8 cellular contexts compared by ENCODE assay signal in the genomic region with DNA sequence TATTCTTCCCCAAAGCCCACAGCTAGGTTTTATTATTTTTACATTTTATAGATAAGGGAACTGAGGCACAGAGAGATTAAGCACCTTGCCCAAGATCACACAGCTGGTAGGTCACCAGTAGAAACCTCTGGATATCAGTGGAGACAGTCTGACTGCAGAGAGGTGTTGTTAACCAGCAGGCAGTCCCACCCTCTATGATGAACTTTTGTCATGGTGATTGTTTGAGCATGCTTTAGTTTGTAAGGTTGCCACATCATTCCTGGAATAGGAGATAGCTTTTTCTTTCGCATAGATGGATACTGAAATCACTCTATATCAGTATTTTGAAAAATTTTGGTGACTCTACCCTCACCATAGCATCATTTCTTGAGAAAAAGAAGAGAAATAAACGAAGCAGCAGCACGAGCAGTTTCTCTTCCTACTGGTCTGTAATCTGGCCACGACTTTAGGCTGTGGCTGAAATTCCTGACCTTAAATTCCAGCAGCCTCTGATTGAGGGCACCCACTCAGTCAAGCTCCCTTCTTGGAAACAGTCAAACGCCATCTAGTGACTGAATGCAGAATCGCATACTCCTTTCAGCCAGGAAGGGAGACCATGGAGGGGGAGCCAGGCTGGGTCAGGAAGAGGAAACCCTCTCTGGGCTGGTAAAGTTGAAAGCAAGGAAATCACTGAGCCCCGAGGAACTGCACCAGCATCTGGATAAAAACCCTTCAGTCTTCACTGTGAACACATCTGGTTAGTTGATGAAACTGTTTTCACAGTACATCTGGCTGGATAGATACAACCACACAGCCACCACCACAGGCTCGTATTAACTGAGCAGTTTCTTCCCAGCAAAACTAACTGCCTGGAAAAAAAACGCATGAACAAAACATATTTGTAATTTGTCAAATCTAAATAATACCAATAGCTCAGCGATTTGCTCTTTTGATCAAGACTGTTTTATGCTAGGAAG.
A peak's percentile ranks its signal among the peaks of the same experiment; 100 is the strongest.
DNase-seq lines count a peak whose midpoint lies in the region; ATAC-seq and TF ChIP-seq lines count a peak whose summit lies in the region.

No MANE protein-coding gene starts in this region.

- H3K9me3 Mint-ChIP-seq in CD14-positive monocyte (peaks cover 0 to 8% (median 0%) of the 10 kb centered on the region in 7 donors), neural crest cell (peaks cover 5% of the 10 kb centered on the region)

- H3K27ac Mint-ChIP-seq in CD14-positive monocyte (no peak overlapping the region), neural crest cell (ENCODE audit: unreplicated experiment) (no peak overlapping the region)

- no peaks in the 10 kb centered on the region for H4K20me1 ChIP-seq in OCI-LY7 (ENCODE audit: insufficient read depth, low read length)

- H3K9me3 ChIP-seq in HEK293 (ENCODE audit: control insufficient read depth, insufficient read depth, low read depth, low read length): no peaks in the 10 kb centered on the region
- H3K9me3 ChIP-seq in OCI-LY7 (ENCODE audit: low read length): no peaks in the 10 kb centered on the region
- H3K9me3 ChIP-seq in tibial artery: no peaks in the 10 kb centered on the region

- H3K4me2 ChIP-seq in OCI-LY7 (ENCODE audit: low read length): peak overlapping the region; percentile 44; the same call in 1 of the 2 replicates

- H3K36me3 ChIP-seq in HEK293 (ENCODE audit: control insufficient read depth in 2 of 2, insufficient read depth in 1 of 2, low read length in 2 of 2) (no peaks in the 10 kb centered on the region), OCI-LY7 (ENCODE audit: insufficient read depth, low read length) (no peaks in the 10 kb centered on the region), tibial artery (no peaks in the 10 kb centered on the region)

- H3K4me1 ChIP-seq in HEK293 (ENCODE audit: control insufficient read depth, insufficient read depth, low read length) (no peaks in the 10 kb centered on the region), OCI-LY7 (ENCODE audit: insufficient read depth, low read length, poor library complexity, severe bottlenecking) (peaks cover 5% of the 10 kb centered on the region), tibial artery (peaks cover 0 to 4% (median 0%) of the 10 kb centered on the region in 4 donors)

- peaks cover 0 to 6% (median 1%) of the 10 kb centered on the region in 3 donors for H3K27me3 Mint-ChIP-seq in CD14-positive monocyte (ENCODE audit: low read depth in 3 of 3)
- no peaks in the 10 kb centered on the region for H3K27me3 Mint-ChIP-seq in neural crest cell (ENCODE audit: low read depth)

- TF ChIP-seq CTCF in CD14-positive monocyte (IDR thresholded peaks at IDR 0.05) (peak; percentile 87), HEK293 (tag by site-specific recombination; IDR thresholded peaks at IDR 0.05) (no peak), OCI-LY7 (conservative IDR thresholded peaks at IDR 0.05; ENCODE audit: low read length) (peak; percentile 95), fibroblast of pulmonary artery (IDR thresholded peaks at IDR 0.05; ENCODE audit: low read length, missing control alignments) (peak; percentile 75), neural crest cell (conservative IDR thresholded peaks at IDR 0.05) (peak; percentile 81), tibial artery (IDR thresholded peaks at IDR 0.05) (peak; percentile 79 to 84)

- H3K4me3 Mint-ChIP-seq in CD14-positive monocyte (no peak overlapping the region), neural crest cell (no peak overlapping the region)

- no peak overlapping the region for H3K27ac ChIP-seq in HEK293 (ENCODE audit: extremely low read depth, low read depth, low read length)
- H3K27ac ChIP-seq in OCI-LY7 (ENCODE audit: low read depth, low read length, poor library complexity, severe bottlenecking): no peak overlapping the region
- no peak overlapping the region for H3K27ac ChIP-seq in tibial artery

- CTCF ChIA-PET in HEK293 (lab: Yijun Ruan, JAX) (interaction anchor here (0.6 to 1.5 kb wide), 19 partner anchors 8 to 986 kb away, joined by 3 to 9 read pairs (median 3); no protein-coding TSS in a partner anchor), OCI-LY7 (lab: Charles Lee; ENCODE audit: unreplicated experiment) (interaction anchor here (0.6 to 0.9 kb wide), 2 partner anchors 64 to 103 kb away, joined by 3 to 4 read pairs; no protein-coding TSS in a partner anchor)

- no TSS peak for BruUV-seq in OCI-LY7 (replicated peaks; lab: Mats Ljungman, UMichigan)

- DNase-seq in CD14-positive monocyte (ENCODE audit: low spot score) (peak; percentile 55), OCI-LY7 (ENCODE audit: low spot score) (peak; percentile 71), fibroblast of pulmonary artery (ENCODE audit: low read depth) (peak; percentile 71), neural crest cell (ENCODE audit: low read depth, low spot score) (peak; percentile 81), tibial artery (peak; percentile 66 to 68)
- peak; percentile 63 to 67 for DNase-seq in activated T-cell treated with anti-CD3 and anti-CD28 coated beads, Interleukin-2, amount 50 U/mL, for 48 hours

- POLR2A ChIA-PET in HEK293 (lab: Yijun Ruan, JAX): no interaction called here
- POLR2A ChIA-PET in OCI-LY7 (lab: Charles Lee): interaction anchor here (0.7 to 1.2 kb wide), 2 partner anchors 310 to 575 kb away, joined by 3 to 4 read pairs; no protein-coding TSS in a partner anchor

- peaks cover 0 to 2% of the 10 kb centered on the region in 2 donors for H3K27me3 ChIP-seq in tibial artery

- H3K9me2 ChIP-seq in OCI-LY7 (ENCODE audit: insufficient read depth, low read length): no peaks in the 10 kb centered on the region

- H3K4me3 ChIP-seq in HEK293 (ENCODE audit: low read depth, low read length) (no peak overlapping the region), OCI-LY7 (ENCODE audit: low read depth, low read length, poor library complexity, severe bottlenecking) (no peak overlapping the region), fibroblast of pulmonary artery (replicated peaks; ENCODE audit: low read depth, low read length) (no peak overlapping the region), tibial artery (no peak overlapping the region)

- no peaks in the 10 kb centered on the region for H3K79me2 ChIP-seq in OCI-LY7 (ENCODE audit: insufficient read depth, low read depth, low read length)

- H2AFZ ChIP-seq in OCI-LY7 (ENCODE audit: low read length): peak overlapping the region; percentile 90

- ATAC-seq in HG02759 (IDR thresholded peaks at IDR 0.05; ENCODE audit: unreplicated experiment): no peak

- H3K4me1 Mint-ChIP-seq in CD14-positive monocyte: peaks cover 4% of the 10 kb centered on the region
- H3K4me1 Mint-ChIP-seq in neural crest cell: no peaks in the 10 kb centered on the region

- H3K36me3 Mint-ChIP-seq in CD14-positive monocyte: no peaks in the 10 kb centered on the region
- no peaks in the 10 kb centered on the region for H3K36me3 Mint-ChIP-seq in neural crest cell (ENCODE audit: low read depth)

- intact Hi-C loops in CD14-positive monocyte (cut with micrococcal nuclease) (no loop called here), OCI-LY7 (cut with micrococcal nuclease; ENCODE audit: unreplicated experiment) (loop anchor here (2.0 to 10.0 kb wide), 4 partner anchors 102 to 714 kb away; no protein-coding TSS in a partner anchor), tibial artery (cut with DNase I; ENCODE audit: low total_unique reads) (loop anchor here (5.0 kb wide), 1 partner anchor 102 kb away; no protein-coding TSS in a partner anchor)

TF ChIP-seq in HEK293, 187 proteins besides CTCF, POLR2A, EP300 and RAD21:
- TF ChIP-seq ZNF366 (tag by site-specific recombination; conservative IDR thresholded peaks at IDR 0.05): no peak
- TF ChIP-seq ZNF654 (tag by site-specific recombination; IDR thresholded peaks at IDR 0.05; ENCODE audit: low read depth): peak; percentile 49
- TF ChIP-seq ZFP37 (tag by site-specific recombination; IDR thresholded peaks at IDR 0.05): no peak

Comparison
In these comparisons a context has a peak if more than half of its experiments do, and no peak if none do; other contexts are left out.
1. intact Hi-C loops: an anchor here in OCI-LY7 (2.0 to 10.0 kb wide) and tibial artery (5.0 kb wide); none called in CD14-positive monocyte.